31 cellular contexts compared by ENCODE assay signal in the genomic region with DNA sequence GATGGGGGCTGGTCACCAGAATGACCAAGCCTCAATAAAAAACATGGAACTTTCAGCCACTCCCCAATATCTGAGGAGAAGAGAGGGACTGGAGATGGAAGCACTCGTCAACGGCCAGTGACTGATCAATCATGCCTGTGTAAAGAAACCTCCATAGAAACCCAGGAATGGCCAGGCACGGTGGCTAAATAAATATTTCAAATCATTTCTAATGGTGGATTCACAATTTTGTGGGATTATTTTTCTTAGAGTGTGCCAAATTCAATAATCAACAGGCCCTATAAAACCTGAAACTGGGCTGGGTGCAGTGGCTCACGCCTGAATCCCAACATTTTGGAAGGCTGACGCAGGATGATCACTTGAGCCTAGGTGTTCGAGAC. TPM values are rescaled to one million over a fixed set of nuclear protein-coding genes. Genes with fewer than 3 reads are reported as not detected.
A peak's percentile ranks its signal among the peaks of the same experiment; 100 is the strongest.
DNase-seq lines count a peak whose midpoint lies in the region; ATAC-seq and TF ChIP-seq lines count a peak whose summit lies in the region.
"Had no signal": no experiment of that assay in that cellular context is flagged by ENCODE, and none has a peak within 500 bp of the region (broad histone marks: within the 10 kb centered on the region; RNA-seq: fewer than 3 reads in every experiment).

No MANE protein-coding gene starts in this region.

- H3K4me1 ChIP-seq in IMR-90 (ENCODE audit: control insufficient read depth, insufficient read depth, low read length) = peaks cover 16% of the 10 kb centered on the region
- H3K4me1 ChIP-seq: BE2C, prostate gland, right lobe of liver had no signal

- peak overlapping the region; percentile 60 for H2AK5ac ChIP-seq in IMR-90 (ENCODE audit: low read depth, low read length)

- H2AFZ ChIP-seq in IMR-90 (replicated peaks; ENCODE audit: low read length, poor library complexity) = no peak overlapping the region

- dilution Hi-C loops in IMR-90 (cut with HindIII; ENCODE audit: low sequenced_read_pairs, unreplicated experiment) = no loop called here

- H3K4me3 ChIP-seq in IMR-90 (ENCODE audit: insufficient read depth, low read depth, low read length) = no peak overlapping the region
- H3K4me3 ChIP-seq: heart right ventricle, lower lobe of right lung, Peyer's patch, prostate gland, right lobe of liver, upper lobe of left lung had no signal

- BruUV-seq in IMR-90 (replicated peaks; lab: Mats Ljungman, UMichigan) = no TSS peak

- peak overlapping the region; percentile 70 for H3K18ac ChIP-seq in IMR-90 (ENCODE audit: low read depth, low read length)

- no peaks in the 10 kb centered on the region for H3K27me3 ChIP-seq in IMR-90 (ENCODE audit: control insufficient read depth, insufficient read depth, low read length)
- H3K27me3 ChIP-seq: BE2C, heart right ventricle, Peyer's patch, right lobe of liver, upper lobe of left lung had no signal

- peaks cover 34% of the 10 kb centered on the region for H3K36me3 Mint-ChIP-seq in activated naive CD4-positive, alpha-beta T cell treated with anti-CD3 and anti-CD28 coated beads for 36 hours (ENCODE audit: low read depth)
- H3K36me3 Mint-ChIP-seq in activated naive CD8-positive, alpha-beta T cell treated with anti-CD3 and anti-CD28 coated beads for 36 hours = peaks cover 84% of the 10 kb centered on the region
- peaks cover 38% of the 10 kb centered on the region for H3K36me3 Mint-ChIP-seq in stimulated activated effector memory CD8-positive, alpha-beta T cell treated with anti-CD3 and anti-CD28 coated beads, Interleukin-12 subunit alpha, Interleukin-12 subunit beta, amount 100 ng/mL, for 72 hours

- peaks cover 86% of the 10 kb centered on the region for H3K4me1 Mint-ChIP-seq in activated naive CD4-positive, alpha-beta T cell treated with anti-CD3 and anti-CD28 coated beads for 36 hours (ENCODE audit: low read depth)
- peaks cover 78% of the 10 kb centered on the region for H3K4me1 Mint-ChIP-seq in activated naive CD8-positive, alpha-beta T cell treated with anti-CD3 and anti-CD28 coated beads for 36 hours
- H3K4me1 Mint-ChIP-seq in stimulated activated effector memory CD8-positive, alpha-beta T cell treated with anti-CD3 and anti-CD28 coated beads, Interleukin-12 subunit alpha, Interleukin-12 subunit beta, amount 100 ng/mL, for 72 hours = peaks cover 80% of the 10 kb centered on the region

- H3K9me3 ChIP-seq in IMR-90 (ENCODE audit: control insufficient read depth, insufficient read depth, low read length) = no peaks in the 10 kb centered on the region
- H3K9me3 ChIP-seq: BE2C, heart right ventricle, lower lobe of right lung, Peyer's patch, prostate gland, upper lobe of left lung had no signal

- no CpG with 5 or more reads among the region's 6 CpGs for WGBS in IMR-90 (ENCODE audit: extremely low coverage in 2 of 2, insufficient read length in 1 of 2), 2 experiments

- peak overlapping the region; percentile 37; the same call in 1 of the 2 replicates for H4K5ac ChIP-seq in IMR-90 (ENCODE audit: low read depth, low read length)

- peak overlapping the region; percentile 9; the same call in 1 of the 2 replicates for H3K27ac ChIP-seq in IMR-90 (ENCODE audit: insufficient read depth, low read length)
- H3K27ac ChIP-seq: lower lobe of right lung, prostate gland, upper lobe of left lung, VCaP had no signal

- no peak for TF ChIP-seq POLR2A in IMR-90 (IDR thresholded peaks at IDR 0.05; ENCODE audit: low read depth, low read length)

- H3K4me3 Mint-ChIP-seq in activated naive CD4-positive, alpha-beta T cell treated with anti-CD3 and anti-CD28 coated beads for 36 hours = no peak overlapping the region
- peak overlapping the region; percentile 30 for H3K4me3 Mint-ChIP-seq in activated naive CD8-positive, alpha-beta T cell treated with anti-CD3 and anti-CD28 coated beads for 36 hours
- H3K4me3 Mint-ChIP-seq in stimulated activated effector memory CD8-positive, alpha-beta T cell treated with anti-CD3 and anti-CD28 coated beads, Interleukin-12 subunit alpha, Interleukin-12 subunit beta, amount 100 ng/mL, for 72 hours = peak overlapping the region; percentile 61
- H3K4me3 Mint-ChIP-seq: activated CD4-positive, alpha-beta T cell treated with anti-CD3 and anti-CD28 coated beads, Interleukin-2, amount 10 ng/mL, durations not matched to agents 7 days and 5 days had no signal

- no peak for TF ChIP-seq CTCF in IMR-90 (conservative IDR thresholded peaks at IDR 0.05; ENCODE audit: low read depth, low read length)

- H3K79me1 ChIP-seq in IMR-90 (ENCODE audit: low read depth in 1 of 2, low read length in 2 of 2) = peaks cover 42 to 57% of the 10 kb centered on the region in 2 experiments

- peak overlapping the region; percentile 76; the same call in 1 of the 2 replicates for H2BK20ac ChIP-seq in IMR-90 (ENCODE audit: low read depth, low read length)

- H4K8ac ChIP-seq in IMR-90 (ENCODE audit: low read depth in 2 of 2, low read length in 2 of 2) = peak overlapping the region; percentile 25 to 31; a peak in 2 of 4 replicates

- peaks cover 1% of the 10 kb centered on the region for H3K9me3 Mint-ChIP-seq in activated naive CD4-positive, alpha-beta T cell treated with anti-CD3 and anti-CD28 coated beads for 36 hours
- H3K9me3 Mint-ChIP-seq in activated naive CD8-positive, alpha-beta T cell treated with anti-CD3 and anti-CD28 coated beads for 36 hours = peaks cover 8% of the 10 kb centered on the region
- no peaks in the 10 kb centered on the region for H3K9me3 Mint-ChIP-seq in stimulated activated effector memory CD8-positive, alpha-beta T cell treated with anti-CD3 and anti-CD28 coated beads, Interleukin-12 subunit alpha, Interleukin-12 subunit beta, amount 100 ng/mL, for 72 hours
- H3K9me3 Mint-ChIP-seq: natural killer cell treated with Interleukin-12 subunit alpha and Interleukin-12 subunit beta and Interleukin-15 and Interleukin-18, amount 100 ng/mL, for 72 hours had no signal

- no peaks in the 10 kb centered on the region for H3K27me3 Mint-ChIP-seq in activated naive CD4-positive, alpha-beta T cell treated with anti-CD3 and anti-CD28 coated beads for 36 hours (ENCODE audit: low read depth)
- H3K27me3 Mint-ChIP-seq in activated naive CD8-positive, alpha-beta T cell treated with anti-CD3 and anti-CD28 coated beads for 36 hours = no peaks in the 10 kb centered on the region
- H3K27me3 Mint-ChIP-seq: activated CD4-positive, alpha-beta T cell treated with anti-CD3 and anti-CD28 coated beads, Interleukin-2, amount 10 ng/mL, durations not matched to agents 7 days and 5 days; natural killer cell treated with Interleukin-12 subunit alpha and Interleukin-12 subunit beta and Interleukin-15 and Interleukin-18, amount 100 ng/mL, for 72 hours had no signal

- H3K23ac ChIP-seq in IMR-90 (ENCODE audit: low read depth, low read length) = peak overlapping the region; percentile 34; the same call in 1 of the 2 replicates

- peaks cover 22% of the 10 kb centered on the region for H3K9me1 ChIP-seq in IMR-90 (ENCODE audit: insufficient read depth, low read length)

- no peak overlapping the region for H3K56ac ChIP-seq in IMR-90 (ENCODE audit: extremely low read depth, insufficient read depth, low read length)

- ATAC-seq in IMR-90 (ENCODE audit: low read depth) = no peak
- no peak for ATAC-seq in stimulated activated effector memory CD8-positive, alpha-beta T cell treated with anti-CD3 and anti-CD28 coated beads, Interleukin-12 subunit alpha, Interleukin-12 subunit beta, amount 100 ng/mL, for 72 hours
- no peak for ATAC-seq in HG03108 (IDR thresholded peaks at IDR 0.05; ENCODE audit: unreplicated experiment)
- no peak for ATAC-seq in GM21737 (IDR thresholded peaks at IDR 0.05; ENCODE audit: unreplicated experiment)
- ATAC-seq: HCT116, heart right ventricle, lower lobe of right lung, right lobe of liver had no signal

- H3K36me3 ChIP-seq in IMR-90 (ENCODE audit: control insufficient read depth, insufficient read depth, low read length) = peaks cover 10% of the 10 kb centered on the region
- H3K36me3 ChIP-seq: BE2C had no signal

- in situ Hi-C loops in IMR-90 (cut with MboI; ENCODE audit: low sequenced_read_pairs) = no loop called here

- no peak overlapping the region for H2AK9ac ChIP-seq in IMR-90 (replicated peaks; ENCODE audit: low read depth, low read length, poor library complexity)

- peak overlapping the region; percentile 80; the same call in 1 of the 2 replicates for H3K4ac ChIP-seq in IMR-90 (ENCODE audit: low read depth, low read length)

- no peak overlapping the region for H2BK5ac ChIP-seq in IMR-90 (ENCODE audit: low read depth, low read length, poor library complexity, severe bottlenecking)

- POLR2A ChIA-PET in IMR-90 (lab: Charles Lee; ENCODE audit: unreplicated experiment) = no interaction called here

- CTCF ChIA-PET in activated naive CD4-positive, alpha-beta T cell treated with anti-CD3 and anti-CD28 coated beads for 36 hours (lab: Charles Lee) = interaction anchor here (1.0 to 4.6 kb wide), 5 partner anchors 16 to 67 kb away, joined by 4 to 43 read pairs (median 4); no protein-coding TSS in a partner anchor
- CTCF ChIA-PET in IMR-90 (lab: Yijun Ruan, JAX) = no interaction called here

- H2BK15ac ChIP-seq in IMR-90 (ENCODE audit: low read depth, low read length) = peak overlapping the region; percentile 61; the same call in 1 of the 3 replicates

- peak overlapping the region; percentile 92 for H3K27ac Mint-ChIP-seq in activated naive CD4-positive, alpha-beta T cell treated with anti-CD3 and anti-CD28 coated beads for 36 hours
- H3K27ac Mint-ChIP-seq in activated naive CD8-positive, alpha-beta T cell treated with anti-CD3 and anti-CD28 coated beads for 36 hours = peak overlapping the region; percentile 92
- H3K27ac Mint-ChIP-seq in stimulated activated effector memory CD8-positive, alpha-beta T cell treated with anti-CD3 and anti-CD28 coated beads, Interleukin-12 subunit alpha, Interleukin-12 subunit beta, amount 100 ng/mL, for 72 hours = peak overlapping the region; percentile 84

- H3K4me2 ChIP-seq in IMR-90 (ENCODE audit: low read depth, low read length) = no peak overlapping the region

- H3K9ac ChIP-seq in IMR-90 (ENCODE audit: low read depth, low read length) = no peak overlapping the region

- intact Hi-C loops in activated naive CD4-positive, alpha-beta T cell treated with anti-CD3 and anti-CD28 coated beads for 36 hours (cut with micrococcal nuclease) = loop anchor here (5.0 to 10.0 kb wide), 3 partner anchors 115 to 933 kb away; no protein-coding TSS in a partner anchor
- intact Hi-C loops in IMR-90 (cut with micrococcal nuclease) = no loop called here

- H3K14ac ChIP-seq in IMR-90 (replicated peaks; ENCODE audit: low read depth, low read length) = 0 out of 2 replicates have a peak overlapping the region, but pooled peaks have one; percentile 15

- no peaks in the 10 kb centered on the region for H4K20me1 ChIP-seq in IMR-90 (ENCODE audit: insufficient read depth, low read length)

- H4K91ac ChIP-seq in IMR-90 (ENCODE audit: insufficient read depth, low read depth, low read length) = peak overlapping the region; percentile 45; the same call in 1 of the 2 replicates

- DNase-seq in activated naive CD4-positive, alpha-beta T cell treated with anti-CD3 and anti-CD28 coated beads for 36 hours = no peak
- no peak for DNase-seq in activated naive CD4-positive, alpha-beta T cell treated with anti-CD3 and anti-CD28 coated beads, Interleukin-2, amount 50 U/mL, for 16 hours
- DNase-seq in IMR-90 (no peak), kidney glomerular epithelial cell (lab: John Stamatoyannopoulos, UW) (no peak)
- no peak for DNase-seq in activated naive CD8-positive, alpha-beta T cell treated with anti-CD3 and anti-CD28 coated beads for 36 hours
- DNase-seq in stimulated activated effector memory CD8-positive, alpha-beta T cell treated with anti-CD3 and anti-CD28 coated beads, Interleukin-12 subunit alpha, Interleukin-12 subunit beta, amount 100 ng/mL, for 72 hours (ENCODE audit: low spot score in 2 of 2) = no peak
- DNase-seq: ACHN; activated CD4-positive, alpha-beta T cell treated with anti-CD3 and anti-CD28 coated beads, Interleukin-2, amount 10 ng/mL, durations not matched to agents 7 days and 5 days; amygdala; BE2C; heart right ventricle; Kasumi-1; kidney; MV-4-11; NCI-H146; NCI-H446; NCI-H774; occipital lobe; SHP77; stimulated activated CD4-positive, alpha-beta T cell treated with anti-CD3 and anti-CD28 coated beads, Interleukin-2, amount 100 ng/mL, for 48 hours; T-helper 9 cell; upper lobe of left lung had no signal

- peak overlapping the region; percentile 79; the same call in 1 of the 2 replicates for H2BK120ac ChIP-seq in IMR-90 (ENCODE audit: low read depth, low read length)

- TF ChIP-seq RAD21 in IMR-90 (IDR thresholded peaks at IDR 0.05; ENCODE audit: low read length) = no peak

RNA-seq across cellular contexts. Expression of gene NSMCE1, which starts 16.4 kb away (rescaled TPM):
- 100 to 1,000 TPM; 112 to 117 TPM for total RNA-seq in activated naive CD4-positive, alpha-beta T cell treated with anti-CD3 and anti-CD28 coated beads for 36 hours
- total RNA-seq in IMR-90 (2012; rRNA removed) = 120 and 130 TPM in 2 replicates
- polyA plus RNA-seq in IMR-90 (2012; rRNA removed) = 47.5 and 48.0 TPM in 2 replicates
- 36.6 and 48.8 TPM in 2 replicates for polyA plus RNA-seq in IMR-90 (2012; cell fraction: cytosol; rRNA removed)
- 13.4 and 21.5 TPM in 2 replicates for polyA plus RNA-seq in IMR-90 (2012; cell fraction: nucleus; rRNA removed; ENCODE audit: low replicate concordance)
- 100 to 1,000 TPM; 133 to 146 TPM for total RNA-seq in activated naive CD8-positive, alpha-beta T cell treated with anti-CD3 and anti-CD28 coated beads for 36 hours

RNA-seq across cellular contexts. Expression of gene KDM8, which starts 48.9 kb away (rescaled TPM):
- 10 to 100 TPM; 11.3 to 13.9 TPM for total RNA-seq in activated naive CD4-positive, alpha-beta T cell treated with anti-CD3 and anti-CD28 coated beads for 36 hours
- total RNA-seq in IMR-90 (2012; rRNA removed) = 3.2 and 3.6 TPM in 2 replicates
- polyA plus RNA-seq in IMR-90 (2012; rRNA removed) = 3.8 and 4.3 TPM in 2 replicates
- 2.5 and 3.1 TPM in 2 replicates for polyA plus RNA-seq in IMR-90 (2012; cell fraction: cytosol; rRNA removed)
- polyA plus RNA-seq in IMR-90 (2012; cell fraction: nucleus; rRNA removed; ENCODE audit: low replicate concordance) = 8.7 and 13.5 TPM in 2 replicates
- 10 to 100 TPM in 1 of 2 experiments, 1 to 10 TPM in 1; 9.9 to 12.2 TPM for total RNA-seq in activated naive CD8-positive, alpha-beta T cell treated with anti-CD3 and anti-CD28 coated beads for 36 hours
